In genomic region chr17:17641621-17642409, GRCh38 we compare ENCODE assay signal across 8 cellular contexts. TPM values are rescaled to one million over a fixed set of nuclear protein-coding genes. Genes with fewer than 3 reads are reported as not detected.
DNase-seq lines count a peak whose midpoint lies in the region; ATAC-seq lines count a peak whose summit lies in the region.

No MANE protein-coding gene starts in this region.

- POLR2A ChIA-PET in activated CD4-positive, alpha-beta memory T cell treated with anti-CD3 and anti-CD28 coated beads, Interleukin-2, amount 10 ng/mL, durations not matched to agents 7 days and 5 days (lab: Charles Lee): interaction anchor here (0.7 to 2.2 kb wide), 2 partner anchors 9 to 145 kb away, joined by 3 to 6 read pairs; no protein-coding TSS in a partner anchor

- H3K27me3 Mint-ChIP-seq in activated CD4-positive, alpha-beta memory T cell treated with anti-CD3 and anti-CD28 coated beads, Interleukin-2, amount 10 ng/mL, durations not matched to agents 7 days and 5 days: peaks cover 4% of the 10 kb centered on the region
- H3K27me3 Mint-ChIP-seq in effector memory CD8-positive, alpha-beta T cell: peaks cover 0 to 22% of the 10 kb centered on the region in 2 donors

- ATAC-seq in effector memory CD8-positive, alpha-beta T cell (replicated peaks): peak; percentile 93
- no peak for ATAC-seq in GM21528 (IDR thresholded peaks at IDR 0.05; ENCODE audit: low FRiP score, unreplicated experiment)

- CTCF ChIA-PET in activated CD4-positive, alpha-beta memory T cell treated with anti-CD3 and anti-CD28 coated beads, Interleukin-2, amount 10 ng/mL, durations not matched to agents 7 days and 5 days (lab: Charles Lee): interaction anchor here (0.6 to 3.6 kb wide), 21 partner anchors 9 to 1129 kb away, joined by 3 to 51 read pairs (median 3); partner anchors contain the start of genes PEMT and RASD1

- no peak overlapping the region for H3K4me3 Mint-ChIP-seq in activated CD4-positive, alpha-beta memory T cell treated with anti-CD3 and anti-CD28 coated beads, Interleukin-2, amount 10 ng/mL, durations not matched to agents 7 days and 5 days
- no peak overlapping the region for H3K4me3 Mint-ChIP-seq in effector memory CD8-positive, alpha-beta T cell

- H3K36me3 Mint-ChIP-seq in activated CD4-positive, alpha-beta memory T cell treated with anti-CD3 and anti-CD28 coated beads, Interleukin-2, amount 10 ng/mL, durations not matched to agents 7 days and 5 days (ENCODE audit: low read depth): no peaks in the 10 kb centered on the region
- peaks cover 5% of the 10 kb centered on the region for H3K36me3 Mint-ChIP-seq in effector memory CD8-positive, alpha-beta T cell (ENCODE audit: insufficient read depth)

- H3K4me1 Mint-ChIP-seq in activated CD4-positive, alpha-beta memory T cell treated with anti-CD3 and anti-CD28 coated beads, Interleukin-2, amount 10 ng/mL, durations not matched to agents 7 days and 5 days: no peaks in the 10 kb centered on the region
- peaks cover 2 to 4% of the 10 kb centered on the region in 2 donors for H3K4me1 Mint-ChIP-seq in effector memory CD8-positive, alpha-beta T cell (ENCODE audit: low read depth in 2 of 2)

- H3K27ac Mint-ChIP-seq in activated CD4-positive, alpha-beta memory T cell treated with anti-CD3 and anti-CD28 coated beads, Interleukin-2, amount 10 ng/mL, durations not matched to agents 7 days and 5 days: no peak overlapping the region
- no peak overlapping the region for H3K27ac Mint-ChIP-seq in effector memory CD8-positive, alpha-beta T cell

- no peaks in the 10 kb centered on the region for H3K9me3 Mint-ChIP-seq in activated CD4-positive, alpha-beta memory T cell treated with anti-CD3 and anti-CD28 coated beads, Interleukin-2, amount 10 ng/mL, durations not matched to agents 7 days and 5 days
- H3K9me3 Mint-ChIP-seq in effector memory CD8-positive, alpha-beta T cell: no peaks in the 10 kb centered on the region

- DNase-seq in CD1c-positive myeloid dendritic cell (ENCODE audit: extremely low spot score) (peak; percentile 90), HPDE6-E6E7 (ENCODE audit: extremely low spot score) (peak; percentile 60), NCI-H82 treated with DMSO at 0.1 percent for 48 hours (lab: John Stamatoyannopoulos, UW; ENCODE audit: unreplicated experiment) (peak; percentile 83), medulla oblongata (ENCODE audit: extremely low spot score) (peak; percentile 94)
- peak; percentile 83 for DNase-seq in activated CD4-positive, alpha-beta memory T cell treated with anti-CD3 and anti-CD28 coated beads, Interleukin-2, amount 10 ng/mL, durations not matched to agents 7 days and 5 days
- DNase-seq in effector memory CD8-positive, alpha-beta T cell: peak; percentile 74 to 80 (median 77)
- DNase-seq in stimulated activated CD8-positive, alpha-beta memory T cell treated with anti-CD3 and anti-CD28 coated beads, Interleukin-12 subunit alpha, Interleukin-12 subunit beta, amount 100 ng/mL, for 4 hours (ENCODE audit: low read depth): peak; percentile 60

RNA-seq across cellular contexts. Expression of gene RAI1, which starts 39.4 kb away (rescaled TPM):
- 10 to 100 TPM; 16.7 TPM for total RNA-seq in activated CD4-positive, alpha-beta memory T cell treated with anti-CD3 and anti-CD28 coated beads, Interleukin-2, amount 10 ng/mL, durations not matched to agents 7 days and 5 days

RNA-seq across cellular contexts. Expression of gene PEMT, which starts 50.3 kb away (rescaled TPM):
- total RNA-seq in activated CD4-positive, alpha-beta memory T cell treated with anti-CD3 and anti-CD28 coated beads, Interleukin-2, amount 10 ng/mL, durations not matched to agents 7 days and 5 days: 10 to 100 TPM; 17.2 to 22.0 TPM
